ENCODE assay signal across 8 cellular contexts in the genomic region with DNA sequence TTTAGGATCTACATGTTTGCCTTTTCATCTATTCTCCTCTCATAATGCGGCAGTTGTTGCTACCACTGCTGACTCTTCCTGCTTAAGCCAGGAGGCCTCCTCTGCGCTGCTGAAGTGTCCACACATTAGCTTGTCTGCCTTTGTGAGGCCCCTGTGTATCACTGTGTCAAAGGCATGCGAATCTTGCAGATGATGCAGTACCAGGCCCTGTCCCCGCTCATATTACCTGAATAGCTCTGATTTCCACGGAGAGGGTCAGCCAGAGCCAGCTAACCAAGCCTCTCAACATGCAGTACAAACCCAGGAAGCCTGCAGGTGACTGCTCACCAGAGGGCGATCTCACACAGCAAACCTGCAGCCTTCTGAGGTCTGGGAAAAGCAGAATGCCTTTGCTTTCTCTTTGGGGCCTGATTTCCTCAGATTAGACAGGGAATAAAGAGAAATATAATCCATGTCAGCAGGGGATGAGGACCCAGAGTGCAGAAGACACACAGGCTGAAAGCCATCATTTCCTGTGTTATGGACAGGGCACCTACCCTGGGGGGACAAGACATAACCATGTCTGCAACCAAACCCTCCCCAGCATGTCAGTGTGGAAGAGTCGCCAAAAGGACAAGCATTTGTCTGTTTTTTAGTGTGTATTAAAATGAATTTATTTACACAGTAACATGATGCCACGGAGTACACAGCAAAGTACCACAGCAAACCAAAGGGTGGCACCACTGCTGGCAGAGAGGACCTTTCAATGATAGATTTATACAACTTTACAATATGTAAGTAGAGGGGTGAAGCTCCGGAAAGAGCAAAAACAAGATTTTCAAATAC.
DNase-seq lines count a peak whose midpoint lies in the region; ATAC-seq, FAIRE-seq and TF ChIP-seq lines count a peak whose summit lies in the region.

No MANE protein-coding gene starts in this region.

- DNase-seq in AG09309 (ENCODE audit: low read depth) (no peak), GM18507 (ENCODE audit: extremely low spot score, insufficient read length, low read depth) (no peak), NCI-H345 (lab: John Stamatoyannopoulos, UW) (peak; percentile 36), activated T-cell treated with anti-CD3 and anti-CD28 coated beads for 24 hours (ENCODE audit: low read depth) (peak; percentile 19), fibroblast of pulmonary artery (ENCODE audit: low read depth) (peak; percentile 73), nucleus accumbens (lab: John Stamatoyannopoulos, UW) (peak in 40 of 56 donors; percentile 6 to 73 (median 24))

- FAIRE-seq in GM18507 (lab: Jason Lieb, UNC), result peak; percentile 33

- TF ChIP-seq CTCF in AG09309 (IDR thresholded peaks at IDR 0.05; ENCODE audit: control insufficient read depth, insufficient read depth, low read depth, low read length, missing control alignments) (peak; percentile 61), fibroblast of pulmonary artery (IDR thresholded peaks at IDR 0.05; ENCODE audit: low read length, missing control alignments) (peak; percentile 83)

- H3K4me3 ChIP-seq in AG09309 (ENCODE audit: control insufficient read depth, low read depth, low read length) (no peak overlapping the region), fibroblast of pulmonary artery (replicated peaks; ENCODE audit: low read depth, low read length) (no peak overlapping the region)

- ATAC-seq in HG03439 (IDR thresholded peaks at IDR 0.05; ENCODE audit: unreplicated experiment) (no peak), HG03565 (IDR thresholded peaks at IDR 0.05; ENCODE audit: unreplicated experiment) (no peak)

Comparison
In these comparisons a context has a peak if more than half of its experiments do, and no peak if none do; other contexts are left out.
1. DNase-seq: peak in NCI-H345 (single experiment), activated T-cell treated with anti-CD3 and anti-CD28 coated beads for 24 hours (single experiment), fibroblast of pulmonary artery (single experiment) and nucleus accumbens (40 of 56); none in AG09309 (single experiment) and GM18507 (single experiment).